In genomic region chr19:1606138-1606651, GRCh38 we compare ENCODE assay signal across 6 cellular contexts. TPM values are rescaled to one million over a fixed set of nuclear protein-coding genes. Genes with fewer than 3 reads are reported as not detected.
DNase-seq lines count a peak whose midpoint lies in the region; ATAC-seq, FAIRE-seq and TF ChIP-seq lines count a peak whose summit lies in the region.

No MANE protein-coding gene starts in this region.

- H3K9me1 ChIP-seq in K562 (ENCODE audit: control insufficient read depth, insufficient read depth, low read length), result peaks cover 3% of the 10 kb centered on the region

- H3K27me3 ChIP-seq in K562 (ENCODE audit: control insufficient read depth in 2 of 2, insufficient read depth in 2 of 2, low read length in 2 of 2), result no peaks in the 10 kb centered on the region

- ATAC-seq in K562, result no peak

- H3K4me1 Mint-ChIP-seq in nephron, result no peaks in the 10 kb centered on the region

- H3K4me3 Mint-ChIP-seq in nephron, result peak overlapping the region; percentile 90 to 93 (median 91)

- no peak for TF ChIP-seq RAD21 in K562 (CRISPR knock-in tag; conservative IDR thresholded peaks at IDR 0.05 in 1 of 2, IDR thresholded peaks at IDR 0.05 in 1 of 2)

- in situ Hi-C loops in K562 (cut with MboI), result no loop called here

- H3K4me2 ChIP-seq in K562 (ENCODE audit: insufficient read depth, low read length), result peak overlapping the region; percentile 91

- H3K27me3 Mint-ChIP-seq in nephron (ENCODE audit: low read depth), result no peaks in the 10 kb centered on the region

- peaks cover 4% of the 10 kb centered on the region for H4K20me1 ChIP-seq in K562 (replicated peaks; ENCODE audit: control insufficient read depth, insufficient read depth, low read length)

- no peak for FAIRE-seq in K562 (lab: Jason Lieb, UNC)

- H3K4me1 ChIP-seq in K562 (replicated peaks in 1 of 2; ENCODE audit: control insufficient read depth in 2 of 2, insufficient read depth in 2 of 2, low read length in 2 of 2), result peaks cover 21 to 70% of the 10 kb centered on the region in 2 experiments

- TF ChIP-seq POLR2A in K562 (conservative IDR thresholded peaks at IDR 0.05), result no peak

- POLR2A ChIA-PET in K562 (lab: Yijun Ruan, JAX), result interaction anchor here (0.6 to 1.2 kb wide), 8 partner anchors 10 to 337 kb away, joined by 3 to 5 read pairs (median 3); partner anchors contain the start of genes CIRBP and TCF3

- peak overlapping the region; percentile 72 to 93 for H3K9ac ChIP-seq in K562 (ENCODE audit: insufficient read depth in 1 of 2, low read depth in 2 of 2, low read length in 2 of 2)

- WGBS in K562 (ENCODE audit: insufficient coverage, low coverage, missing lambda C conversion rate), result 11% methylated on average over 13 of the region's 16 CpGs

- no TSS peak for BruUV-seq in K562 (replicated peaks; lab: Mats Ljungman, UMichigan)

- DNase-seq in GM20000 (ENCODE audit: low spot score), result peak; percentile 52
- peak in 1 of 4 experiments; percentile 29 for DNase-seq in K562 (ENCODE audit: extremely low read depth in 1 of 4, low spot score in 3 of 4)
- DNase-seq in HuH-7 (ENCODE audit: low spot score), result no peak
- no peak for DNase-seq in NCI-H2227 treated with DMSO at 0.1 percent for 48 hours (lab: John Stamatoyannopoulos, UW)
- no peak for DNase-seq in GOT3 (lab: John Stamatoyannopoulos, UW)

- CTCF ChIA-PET in K562 (lab: Yijun Ruan, JAX; ENCODE audit: low intra/inter-chr PET ratio), result interaction anchor here (2.8 kb wide), 1 partner anchor 65 kb away, joined by 23 read pairs; no protein-coding TSS in a partner anchor

- no peak for TF ChIP-seq CTCF in GM20000 (IDR thresholded peaks at IDR 0.05; ENCODE audit: extremely low read depth, missing control alignments)
- TF ChIP-seq CTCF in K562 (IDR thresholded peaks at IDR 0.05 in 2 of 3, conservative IDR thresholded peaks at IDR 0.05 in 1 of 3; ENCODE audit: insufficient read depth in 2 of 3, low read depth in 1 of 3, low read length in 3 of 3), result no peak
- TF ChIP-seq CTCF in nephron (IDR thresholded peaks at IDR 0.05; ENCODE audit: unreplicated experiment in 3 of 3), result no peak

- peak overlapping the region; percentile 93 to 99 (median 98) for H3K27ac Mint-ChIP-seq in nephron

- H3K9me3 Mint-ChIP-seq in nephron, result no peaks in the 10 kb centered on the region

- intact Hi-C loops in K562 (cut with micrococcal nuclease), result loop anchor here (2.0 to 10.0 kb wide), 4 partner anchors 46 to 161 kb away; partner anchors contain the start of gene TCF3

- H3K27ac ChIP-seq in K562 (ENCODE audit: extremely low read depth, low read depth, low read length), result peak overlapping the region; percentile 77

- H3K79me2 ChIP-seq in K562 (ENCODE audit: control insufficient read depth, insufficient read depth, low read length), result peaks cover 41% of the 10 kb centered on the region

- no peaks in the 10 kb centered on the region for H3K9me3 ChIP-seq in K562 (replicated peaks; ENCODE audit: control insufficient read depth, insufficient read depth, low read depth, low read length)

- peaks cover 13% of the 10 kb centered on the region for H3K36me3 Mint-ChIP-seq in nephron (ENCODE audit: low read depth)

- TF ChIP-seq EP300 in K562 (IDR thresholded peaks at IDR 0.05; ENCODE audit: low read length), result no peak

- H3K36me3 ChIP-seq in K562 (ENCODE audit: control insufficient read depth, insufficient read depth, low read length), result peaks cover 39% of the 10 kb centered on the region

- H2AFZ ChIP-seq in K562 (ENCODE audit: low read depth, low read length), result peak overlapping the region; percentile 92

- H3K4me3 ChIP-seq in K562, result peak overlapping the region; percentile 99

TF ChIP-seq in K562, 482 proteins besides CTCF, POLR2A, EP300 and RAD21 (continues in another document):
- no peak for TF ChIP-seq SMAD2 (IDR thresholded peaks at IDR 0.05; ENCODE audit: low read depth, low read length)
- 0 out of 2 replicates have a peak, but pooled peaks have one; percentile 6 for TF ChIP-seq STAG1 (CRISPR knock-in tag; IDR thresholded peaks at IDR 0.05; ENCODE audit: borderline replicate concordance)
- TF ChIP-seq ERF (CRISPR knock-in tag; IDR thresholded peaks at IDR 0.05), result peak; percentile 62; the same call in 1 of the 2 replicates
- no peak for TF ChIP-seq ZNF561 (CRISPR knock-in tag; conservative IDR thresholded peaks at IDR 0.05)
- TF ChIP-seq RFX5 (IDR thresholded peaks at IDR 0.05; ENCODE audit: low read depth, low read length), result no peak

RNA-seq across cellular contexts. Expression of gene UQCR11, which starts 0.9 kb away (rescaled TPM):
- total RNA-seq in K562 (2011; cell fraction: chromatin; rRNA removed; ENCODE audit: low replicate concordance), result 49.4 and 136 TPM in 2 replicates
- 110 and 114 TPM in 2 replicates for total RNA-seq in K562 (2011; cell fraction: nucleolus; rRNA removed)
- total RNA-seq in K562 (2011; cell fraction: nucleoplasm; rRNA removed), result 78.5 and 82.1 TPM in 2 replicates
- total RNA-seq in K562 (2014; rRNA removed), result 203 and 259 TPM in 2 replicates
- total RNA-seq in K562 (2014; rRNA removed; fragmentation: Illumina TruSeq; extraction: Trizol), result 62.7 and 65.9 TPM in 2 replicates
- total RNA-seq in K562 (2015; rRNA removed; fragmentation: Illumina TruSeq; extraction: Trizol), result 94.2 and 104 TPM in 2 replicates
- 355 and 411 TPM in 2 replicates for total RNA-seq in K562 (2021)
- polyA plus RNA-seq in K562 (2011; rRNA removed), result 390 and 494 TPM in 2 replicates
- polyA plus RNA-seq in K562 (2011; cell fraction: cytosol; rRNA removed), result 245 and 412 TPM in 2 replicates
- polyA plus RNA-seq in K562 (2011; cell fraction: nucleus; rRNA removed), result 128 and 175 TPM in 2 replicates
- 203 and 322 TPM in 2 replicates for polyA plus RNA-seq in K562 (2012)
- polyA plus RNA-seq in K562 (2014; fragmentation: Illumina TruSeq; extraction: Trizol), result 57.6 and 122 TPM in 2 replicates
- polyA plus RNA-seq in K562 (2014; fragmentation: Nextera tagmentation; extraction: Ambion mirVana), result 100 to 1,000 TPM; 225 to 394 TPM
- 329 and 366 TPM in 2 replicates for polyA plus RNA-seq in K562 (2014; rRNA removed)
- polyA minus RNA-seq in K562 (2011; rRNA and poly(A)+ RNA removed), result 24.6 and 35.3 TPM in 2 replicates
- polyA minus RNA-seq in K562 (2011; cell fraction: cytosol; rRNA and poly(A)+ RNA removed), result 35.2 and 46.2 TPM in 2 replicates
- polyA minus RNA-seq in K562 (2011; cell fraction: nucleus; rRNA and poly(A)+ RNA removed), result 26.8 and 31.8 TPM in 2 replicates

RNA-seq across cellular contexts. Expression of gene MBD3, which starts 13.5 kb away (rescaled TPM):
- 89.8 and 204 TPM in 2 replicates for total RNA-seq in K562 (2011; cell fraction: chromatin; rRNA removed; ENCODE audit: low replicate concordance)
- total RNA-seq in K562 (2011; cell fraction: nucleolus; rRNA removed), result 153 TPM in 2 replicates
- total RNA-seq in K562 (2011; cell fraction: nucleoplasm; rRNA removed), result 99.7 and 106 TPM in 2 replicates
- total RNA-seq in K562 (2014; rRNA removed) (135 and 157 TPM in 2 replicates), K562 (2014; rRNA removed; fragmentation: Illumina TruSeq; extraction: Trizol) (11.4 and 12.6 TPM in 2 replicates), K562 (2015; rRNA removed; fragmentation: Illumina TruSeq; extraction: Trizol) (51.9 and 62.9 TPM in 2 replicates), K562 (2021) (114 and 137 TPM in 2 replicates)
- polyA plus RNA-seq in K562 (2011; rRNA removed) (30.9 and 37.9 TPM in 2 replicates), K562 (2014; fragmentation: Illumina TruSeq; extraction: Trizol) (7.7 and 39.8 TPM in 2 replicates), K562 (2014; fragmentation: Nextera tagmentation; extraction: Ambion mirVana) (under 1 TPM; 0.24 to 0.52 TPM), K562 (2014; rRNA removed) (94.4 and 103 TPM in 2 replicates)
- polyA plus RNA-seq in K562 (2011; cell fraction: cytosol; rRNA removed), result 58.0 and 173 TPM in 2 replicates
- polyA plus RNA-seq in K562 (2011; cell fraction: nucleus; rRNA removed), result 66.0 and 127 TPM in 2 replicates
- polyA plus RNA-seq in K562 (2012), result 65.7 and 74.0 TPM in 2 replicates
- 35.8 and 69.0 TPM in 2 replicates for polyA minus RNA-seq in K562 (2011; rRNA and poly(A)+ RNA removed)
- polyA minus RNA-seq in K562 (2011; cell fraction: cytosol; rRNA and poly(A)+ RNA removed), result 99.0 and 105 TPM in 2 replicates
- polyA minus RNA-seq in K562 (2011; cell fraction: nucleus; rRNA and poly(A)+ RNA removed), result 27.9 and 29.1 TPM in 2 replicates

RNA-seq across cellular contexts. Expression of gene MEX3D, which starts 38.1 kb away (rescaled TPM):
- 1.3 and 3.7 TPM in 2 replicates for total RNA-seq in K562 (2011; cell fraction: chromatin; rRNA removed; ENCODE audit: low replicate concordance)
- total RNA-seq in K562 (2011; cell fraction: nucleolus; rRNA removed), result 7.0 and 7.7 TPM in 2 replicates
- 3.1 and 3.2 TPM in 2 replicates for total RNA-seq in K562 (2011; cell fraction: nucleoplasm; rRNA removed)
- 39.3 and 48.8 TPM in 2 replicates for total RNA-seq in K562 (2014; rRNA removed)
- total RNA-seq in K562 (2014; rRNA removed; fragmentation: Illumina TruSeq; extraction: Trizol), result 5.7 and 6.5 TPM in 2 replicates
- 9.5 and 9.8 TPM in 2 replicates for total RNA-seq in K562 (2015; rRNA removed; fragmentation: Illumina TruSeq; extraction: Trizol)
- total RNA-seq in K562 (2021), result 34.0 and 35.9 TPM in 2 replicates
- polyA plus RNA-seq in K562 (2011; rRNA removed), result 2.6 and 3.3 TPM in 2 replicates
- 3.5 and 29.9 TPM in 2 replicates for polyA plus RNA-seq in K562 (2011; cell fraction: cytosol; rRNA removed)
- polyA plus RNA-seq in K562 (2011; cell fraction: nucleus; rRNA removed), result 2.1 and 5.8 TPM in 2 replicates
- 6.4 and 7.7 TPM in 2 replicates for polyA plus RNA-seq in K562 (2012)
- 2.6 and 4.4 TPM in 2 replicates for polyA plus RNA-seq in K562 (2014; fragmentation: Illumina TruSeq; extraction: Trizol)
- 1 to 10 TPM; 1.7 to 1.9 TPM for polyA plus RNA-seq in K562 (2014; fragmentation: Nextera tagmentation; extraction: Ambion mirVana)
- polyA plus RNA-seq in K562 (2014; rRNA removed), result 11.6 and 11.9 TPM in 2 replicates
- 1.0 and 1.6 TPM in 2 replicates for polyA minus RNA-seq in K562 (2011; rRNA and poly(A)+ RNA removed)
- 20.2 and 21.8 TPM in 2 replicates for polyA minus RNA-seq in K562 (2011; cell fraction: cytosol; rRNA and poly(A)+ RNA removed)
- polyA minus RNA-seq in K562 (2011; cell fraction: nucleus; rRNA and poly(A)+ RNA removed), result 2.4 and 3.0 TPM in 2 replicates

RNA-seq across cellular contexts. Expression of gene TCF3, which starts 46.2 kb away (rescaled TPM):
- 46.3 and 93.5 TPM in 2 replicates for total RNA-seq in K562 (2011; cell fraction: chromatin; rRNA removed; ENCODE audit: low replicate concordance)
- total RNA-seq in K562 (2011; cell fraction: nucleolus; rRNA removed), result 72.8 and 74.5 TPM in 2 replicates
- 46.6 and 55.9 TPM in 2 replicates for total RNA-seq in K562 (2011; cell fraction: nucleoplasm; rRNA removed)
- total RNA-seq in K562 (2014; rRNA removed) (201 and 273 TPM in 2 replicates), K562 (2014; rRNA removed; fragmentation: Illumina TruSeq; extraction: Trizol) (34.6 and 36.1 TPM in 2 replicates), K562 (2015; rRNA removed; fragmentation: Illumina TruSeq; extraction: Trizol) (84.0 and 96.5 TPM in 2 replicates), K562 (2021) (229 and 259 TPM in 2 replicates)
- polyA plus RNA-seq in K562 (2011; rRNA removed) (61.7 and 62.0 TPM in 2 replicates), K562 (2014; fragmentation: Illumina TruSeq; extraction: Trizol) (84.9 and 128 TPM in 2 replicates), K562 (2014; fragmentation: Nextera tagmentation; extraction: Ambion mirVana) (1 to 10 TPM; 5.6 to 5.7 TPM), K562 (2014; rRNA removed) (171 and 173 TPM in 2 replicates)
- polyA plus RNA-seq in K562 (2011; cell fraction: cytosol; rRNA removed), result 76.1 and 277 TPM in 2 replicates
- 97.7 and 198 TPM in 2 replicates for polyA plus RNA-seq in K562 (2011; cell fraction: nucleus; rRNA removed)
- polyA plus RNA-seq in K562 (2012), result 117 and 145 TPM in 2 replicates
- polyA minus RNA-seq in K562 (2011; rRNA and poly(A)+ RNA removed), result 17.3 and 29.0 TPM in 2 replicates
- polyA minus RNA-seq in K562 (2011; cell fraction: cytosol; rRNA and poly(A)+ RNA removed), result 92.9 and 128 TPM in 2 replicates
- polyA minus RNA-seq in K562 (2011; cell fraction: nucleus; rRNA and poly(A)+ RNA removed), result 30.5 and 31.8 TPM in 2 replicates
